ENCODE assay signal across 21 cellular contexts in genomic region chr6:163449076-163449475, GRCh38. TPM values are rescaled to one million over a fixed set of nuclear protein-coding genes. Genes with fewer than 3 reads are reported as not detected.
DNase-seq lines count a peak whose midpoint lies in the region; ATAC-seq and TF ChIP-seq lines count a peak whose summit lies in the region.
"Had no signal": no experiment of that assay in that cellular context is flagged by ENCODE, and none has a peak within 500 bp of the region (broad histone marks: within the 10 kb centered on the region; RNA-seq: fewer than 3 reads in every experiment).

No MANE protein-coding gene starts in this region.

- ATAC-seq in GM21825 (IDR thresholded peaks at IDR 0.05; ENCODE audit: unreplicated experiment): no peak
- ATAC-seq in activated CD8-positive, alpha-beta memory T cell treated with anti-CD3 and anti-CD28 coated beads, Interleukin-2, amount 10 ng/mL, durations not matched to agents 7 days and 5 days: no peak
- ATAC-seq in HG03520 (IDR thresholded peaks at IDR 0.05; ENCODE audit: unreplicated experiment): no peak
- ATAC-seq in naive thymus-derived CD8-positive, alpha-beta T cell: no peak
- ATAC-seq: GM12878, HCT116 had no signal

- no peaks in the 10 kb centered on the region for H3K9me2 ChIP-seq in GM23248 (ENCODE audit: insufficient read depth)

- H4K20me1 ChIP-seq in GM23248 (ENCODE audit: insufficient read depth): peaks cover 6% of the 10 kb centered on the region

- peaks cover 56% of the 10 kb centered on the region for H3K4me1 Mint-ChIP-seq in osteocyte (ENCODE audit: unreplicated experiment)
- peaks cover under 1% of the 10 kb centered on the region for H3K4me1 Mint-ChIP-seq in activated CD8-positive, alpha-beta memory T cell treated with anti-CD3 and anti-CD28 coated beads, Interleukin-2, amount 10 ng/mL, durations not matched to agents 7 days and 5 days
- peaks cover 11 to 39% (median 26%) of the 10 kb centered on the region in 4 donors for H3K4me1 Mint-ChIP-seq in naive thymus-derived CD8-positive, alpha-beta T cell

- TF ChIP-seq CTCF in osteocyte (IDR thresholded peaks at IDR 0.05): no peak

- H3K4me3 ChIP-seq in GM23248: no peak overlapping the region
- H3K4me3 ChIP-seq in adipocyte (ENCODE audit: low read length): no peak overlapping the region
- H3K4me3 ChIP-seq: GM12878, PC-9 had no signal

- POLR2A ChIA-PET in naive thymus-derived CD8-positive, alpha-beta T cell (lab: Charles Lee): no interaction called here

- in situ Hi-C loops in GM23248 (cut with MboI): loop anchor here (25.0 kb wide), 1 partner anchor 1463 kb away; no protein-coding TSS in a partner anchor

- H3K9ac ChIP-seq in GM23248 (no peak overlapping the region), adipocyte (ENCODE audit: low read length) (peak overlapping the region; percentile 22)
- H3K9ac ChIP-seq: KMS-11 had no signal

- peaks cover 100% of the 10 kb centered on the region for H3K79me2 ChIP-seq in GM23248 (ENCODE audit: insufficient read depth)

- H2AFZ ChIP-seq in GM23248: no peak overlapping the region
- H2AFZ ChIP-seq: PC-9 had no signal

- H3K4me3 Mint-ChIP-seq in osteocyte (ENCODE audit: unreplicated experiment): no peak overlapping the region
- H3K4me3 Mint-ChIP-seq in activated CD8-positive, alpha-beta memory T cell treated with anti-CD3 and anti-CD28 coated beads, Interleukin-2, amount 10 ng/mL, durations not matched to agents 7 days and 5 days: no peak overlapping the region
- no peak overlapping the region for H3K4me3 Mint-ChIP-seq in naive thymus-derived CD8-positive, alpha-beta T cell
- H3K4me3 Mint-ChIP-seq: CD4-positive, CD25-positive, alpha-beta regulatory T cell had no signal

- DNase-seq in GM23248: peak; percentile 20
- DNase-seq in adipocyte (ENCODE audit: low read depth): peak; percentile 31
- DNase-seq in fibroblast of gingiva (ENCODE audit: low read depth): peak; percentile 30
- DNase-seq in osteocyte (ENCODE audit: extremely low spot score, unreplicated experiment): no peak
- no peak for DNase-seq in activated CD8-positive, alpha-beta memory T cell treated with anti-CD3 and anti-CD28 coated beads, Interleukin-2, amount 10 ng/mL, durations not matched to agents 7 days and 5 days
- DNase-seq in naive thymus-derived CD8-positive, alpha-beta T cell: no peak
- DNase-seq: CD4-positive, CD25-positive, alpha-beta regulatory T cell; EL; NCI-H1092 treated with DMSO at 0.1 percent for 48 hours; NCI-H1436 treated with DMSO at 0.1 percent for 48 hours; NCI-H1930; NCI-H510A treated with DMSO at 0.1 percent for 48 hours; NCI-H748 treated with DMSO at 0.1 percent for 48 hours; PC-9; RPMI8226; SHP77 had no signal

- H3K9me3 ChIP-seq in GM23248 (ENCODE audit: low read depth) (no peaks in the 10 kb centered on the region), adipocyte (ENCODE audit: control insufficient read depth, low read length) (no peaks in the 10 kb centered on the region)

- no peak overlapping the region for H3K4me2 ChIP-seq in GM23248 (ENCODE audit: unreplicated experiment)
- H3K4me2 ChIP-seq: KMS-11, PC-9 had no signal

- H3K36me3 ChIP-seq in GM23248 (ENCODE audit: low read depth) (no peaks in the 10 kb centered on the region), adipocyte (ENCODE audit: control insufficient read depth, insufficient read depth, low read length, severe bottlenecking) (no peaks in the 10 kb centered on the region)

- no peaks in the 10 kb centered on the region for H3K27me3 Mint-ChIP-seq in osteocyte (ENCODE audit: unreplicated experiment)
- no peaks in the 10 kb centered on the region for H3K27me3 Mint-ChIP-seq in activated CD8-positive, alpha-beta memory T cell treated with anti-CD3 and anti-CD28 coated beads, Interleukin-2, amount 10 ng/mL, durations not matched to agents 7 days and 5 days
- H3K27me3 Mint-ChIP-seq in naive thymus-derived CD8-positive, alpha-beta T cell: no peaks in the 10 kb centered on the region
- H3K27me3 Mint-ChIP-seq: CD4-positive, CD25-positive, alpha-beta regulatory T cell had no signal

- H3K4me1 ChIP-seq in GM23248 (ENCODE audit: insufficient read depth) (peaks cover 16% of the 10 kb centered on the region), adipocyte (ENCODE audit: control insufficient read depth, insufficient read depth, low read length) (peaks cover 14% of the 10 kb centered on the region)

- peak overlapping the region; percentile 23 for H3K27ac Mint-ChIP-seq in osteocyte (ENCODE audit: unreplicated experiment)
- H3K27ac Mint-ChIP-seq in activated CD8-positive, alpha-beta memory T cell treated with anti-CD3 and anti-CD28 coated beads, Interleukin-2, amount 10 ng/mL, durations not matched to agents 7 days and 5 days: no peak overlapping the region
- no peak overlapping the region for H3K27ac Mint-ChIP-seq in naive thymus-derived CD8-positive, alpha-beta T cell
- H3K27ac Mint-ChIP-seq: CD4-positive, CD25-positive, alpha-beta regulatory T cell had no signal

- peaks cover 7% of the 10 kb centered on the region for H3K9me3 Mint-ChIP-seq in osteocyte (ENCODE audit: unreplicated experiment)
- no peaks in the 10 kb centered on the region for H3K9me3 Mint-ChIP-seq in activated CD8-positive, alpha-beta memory T cell treated with anti-CD3 and anti-CD28 coated beads, Interleukin-2, amount 10 ng/mL, durations not matched to agents 7 days and 5 days (ENCODE audit: low read depth)
- H3K9me3 Mint-ChIP-seq in naive thymus-derived CD8-positive, alpha-beta T cell: no peaks in the 10 kb centered on the region
- H3K9me3 Mint-ChIP-seq: CD4-positive, CD25-positive, alpha-beta regulatory T cell had no signal

- H3K27ac ChIP-seq in GM23248: no peak overlapping the region
- H3K27ac ChIP-seq: KMS-11, PC-9 had no signal

- no peaks in the 10 kb centered on the region for H3F3A ChIP-seq in GM23248 (ENCODE audit: insufficient read depth)

- H3K27me3 ChIP-seq in GM23248 (replicated peaks; ENCODE audit: insufficient read depth) (no peaks in the 10 kb centered on the region), adipocyte (replicated peaks; ENCODE audit: control insufficient read depth, insufficient read depth, low read length) (no peaks in the 10 kb centered on the region)

- CTCF ChIA-PET in activated CD8-positive, alpha-beta memory T cell treated with anti-CD3 and anti-CD28 coated beads, Interleukin-2, amount 10 ng/mL, durations not matched to agents 7 days and 5 days (lab: Charles Lee): interaction anchor here (1.4 to 2.0 kb wide), 2 partner anchors 11 to 13 kb away, joined by 4 to 6 read pairs; no protein-coding TSS in a partner anchor

- 5 to 9% methylated on average over 1 of the region's 1 CpG for WGBS in GM23248 (ENCODE audit: low coverage in 1 of 2, low lambda C conversion rate in 2 of 2, missing lambda C conversion rate in 2 of 2), 2 experiments

- peaks cover 5% of the 10 kb centered on the region for H3K36me3 Mint-ChIP-seq in osteocyte (ENCODE audit: unreplicated experiment)
- H3K36me3 Mint-ChIP-seq in activated CD8-positive, alpha-beta memory T cell treated with anti-CD3 and anti-CD28 coated beads, Interleukin-2, amount 10 ng/mL, durations not matched to agents 7 days and 5 days: peaks cover 1% of the 10 kb centered on the region
- peaks cover 0 to 3% (median 0%) of the 10 kb centered on the region in 3 donors for H3K36me3 Mint-ChIP-seq in naive thymus-derived CD8-positive, alpha-beta T cell
- H3K36me3 Mint-ChIP-seq: CD4-positive, CD25-positive, alpha-beta regulatory T cell had no signal

RNA-seq across cellular contexts. Expression of gene QKI, which starts 34.6 kb away (rescaled TPM):
- 106 and 145 TPM in 2 replicates for total RNA-seq in GM23248 (2014; rRNA removed; shearing (Covaris generic))
- polyA plus RNA-seq in GM23248 (2016; fragmentation: Nextera tagmentation; extraction: Ambion mirVana): 12.6 and 13.6 TPM in 2 replicates
- 290 and 308 TPM in 2 replicates for total RNA-seq in osteocyte
- total RNA-seq in activated CD8-positive, alpha-beta memory T cell treated with anti-CD3 and anti-CD28 coated beads, Interleukin-2, amount 10 ng/mL, durations not matched to agents 7 days and 5 days: 10 to 100 TPM; 69.0 to 70.6 TPM
- 10 to 100 TPM; 64.0 to 65.7 TPM for total RNA-seq in naive thymus-derived CD8-positive, alpha-beta T cell
- 10 to 100 TPM in 2 of 3 donors, 1 to 10 TPM in 1; 8.8 to 36.0 (median 29.6) TPM for polyA plus RNA-seq in naive thymus-derived CD8-positive, alpha-beta T cell

Comparison
In these comparisons a context has a peak if more than half of its experiments do, and no peak if none do; other contexts are left out.
1. DNase-seq: peak in GM23248 (single experiment), adipocyte (single experiment) and fibroblast of gingiva (single experiment); none in osteocyte (single experiment), activated CD8-positive, alpha-beta memory T cell treated with anti-CD3 and anti-CD28 coated beads, Interleukin-2, amount 10 ng/mL, durations not matched to agents 7 days and 5 days (single experiment) and naive thymus-derived CD8-positive, alpha-beta T cell (0 of 10).